In the genomic region with DNA sequence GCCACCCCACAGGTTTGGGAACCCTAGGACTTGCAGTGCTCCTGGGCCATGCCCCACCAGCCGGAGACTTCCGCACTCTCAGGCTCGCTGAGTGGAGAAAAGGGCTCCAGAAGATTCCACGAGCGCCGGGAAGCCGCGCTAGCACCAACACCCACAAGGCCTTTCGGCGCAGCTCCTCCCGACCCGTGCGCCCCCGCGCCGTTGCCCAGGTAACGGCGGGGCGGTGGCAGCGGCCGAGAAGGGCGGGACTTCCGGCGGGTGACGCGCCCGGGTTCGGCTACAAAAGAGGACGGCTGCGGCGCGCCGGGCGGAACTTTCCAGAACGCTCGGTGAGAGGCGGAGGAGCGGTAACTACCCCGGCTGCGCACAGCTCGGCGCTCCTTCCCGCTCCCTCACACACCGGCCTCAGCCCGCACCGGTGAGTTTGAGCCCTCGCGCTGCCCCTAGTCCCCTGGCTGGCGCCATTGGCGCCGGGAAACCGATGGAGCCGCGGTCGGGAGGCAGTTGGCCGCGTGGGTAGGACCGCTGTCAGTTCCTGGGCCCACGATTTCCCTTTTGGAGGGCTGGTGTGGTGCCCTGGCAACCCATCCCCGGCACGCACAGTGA, we compare ENCODE assay signal across 8 cellular contexts.
DNase-seq lines count a peak whose midpoint lies in the region; ATAC-seq and TF ChIP-seq lines count a peak whose summit lies in the region.

A gene (plus strand): TSS at position 308 of the 606 bp plus-strand sequence. CDS start 1,212 bp downstream, outside the sequence.

- H3K27ac ChIP-seq in caudate nucleus (ENCODE audit: low read depth, low read length), result peak within 1 kb of the TSS; percentile 100

- DNase-seq in AG09309 (ENCODE audit: low read depth) (peak; percentile 74), NCI-H226 (peak; percentile 72), caudate nucleus (lab: John Stamatoyannopoulos, UW) (peak in 60 of 61 donors; percentile 70 to 98 (median 94)), islet precursor cell (peak; percentile 96)
- peak; percentile 90 to 93 (median 92) for DNase-seq in activated CD4-positive, CD25-positive, alpha-beta regulatory T cell (lab: John Stamatoyannopoulos, UW)
- peak; percentile 96 for DNase-seq in stimulated activated CD4-positive, alpha-beta T cell treated with anti-CD3 and anti-CD28 coated beads, Interleukin-12 subunit alpha, Interleukin-12 subunit beta, amount 100 ng/mL, for 4 hours

- H3K4me3 ChIP-seq in AG09309 (ENCODE audit: control insufficient read depth, low read depth, low read length), result peak within 1 kb of the TSS; percentile 97

- ATAC-seq in GM18909 (IDR thresholded peaks at IDR 0.05; ENCODE audit: poor library complexity, unreplicated experiment) (peak; percentile 94), HG03159 (IDR thresholded peaks at IDR 0.05; ENCODE audit: unreplicated experiment) (peak; percentile 90)

- no peak for TF ChIP-seq CTCF in AG09309 (IDR thresholded peaks at IDR 0.05; ENCODE audit: control insufficient read depth, insufficient read depth, low read depth, low read length, missing control alignments)

Comparison
In these comparisons a context has a peak if more than half of its experiments do, and no peak if none do; other contexts are left out.
1. Peak in every context shown above with its lines: DNase-seq, ATAC-seq, H3K4me3 ChIP-seq and H3K27ac ChIP-seq.